33 cellular contexts compared by ENCODE assay signal in the genomic region with DNA sequence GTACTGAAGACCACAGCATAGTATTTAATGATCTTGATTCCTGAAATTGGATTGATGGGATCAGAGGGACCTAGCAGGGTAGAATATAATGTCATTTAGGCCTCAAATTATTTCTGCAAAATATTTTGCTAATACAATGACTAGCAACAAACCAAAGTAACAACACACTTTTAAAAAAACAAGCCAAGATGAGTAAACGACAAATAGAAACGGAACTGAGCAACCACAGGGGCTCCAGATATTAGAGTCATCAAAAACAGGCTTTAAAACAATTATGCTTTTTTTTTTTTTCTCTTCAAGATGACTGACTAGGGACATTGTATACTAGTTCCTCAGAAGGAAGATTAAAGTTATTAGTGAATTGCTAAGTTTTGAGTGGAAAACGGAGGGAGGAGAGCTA.
"Had no signal": no experiment of that assay in that cellular context is flagged by ENCODE, and none has a peak within 500 bp of the region (broad histone marks: within the 10 kb centered on the region; RNA-seq: fewer than 3 reads in every experiment).

No MANE protein-coding gene starts in this region.

- H3K4me3 Mint-ChIP-seq: T-helper 1 cell treated with Interleukin-12 subunit alpha and Interleukin-12 subunit beta and Interleukin-4 antibody, amounts not matched to agents 30 μg/mL and 1 μg/mL, for 36 hours had no signal

- H3K9me3 ChIP-seq: MG63, Peyer's patch, SJSA1 had no signal

- H3K4me2 ChIP-seq: SK-N-SH had no signal

- H3K27ac ChIP-seq: Peyer's patch, SJSA1 had no signal

- H3K27ac Mint-ChIP-seq: T-helper 1 cell treated with Interleukin-12 subunit alpha and Interleukin-12 subunit beta and Interleukin-4 antibody, amounts not matched to agents 30 μg/mL and 1 μg/mL, for 36 hours had no signal

- ATAC-seq: PC-3 had no signal

- H3K36me3 ChIP-seq: MG63, Peyer's patch, SJSA1 had no signal

- H3K4me3 ChIP-seq: MG63, Peyer's patch, SJSA1 had no signal

- H3K9me3 Mint-ChIP-seq: T-helper 1 cell treated with Interleukin-12 subunit alpha and Interleukin-12 subunit beta and Interleukin-4 antibody, amounts not matched to agents 30 μg/mL and 1 μg/mL, for 36 hours had no signal

- H3K9me2 ChIP-seq: SK-N-SH had no signal

- H3K9ac ChIP-seq: SK-N-SH had no signal

- H3K27me3 ChIP-seq: MG63, Peyer's patch, SJSA1 had no signal

- H3K4me1 ChIP-seq: Peyer's patch had no signal

- DNase-seq: MG63, NCI-H1048, NCI-H1092 treated with DMSO at 0.1 percent for 48 hours, NCI-H1105 treated with DMSO at 0.1 percent for 48 hours, NCI-H1417, NCI-H1436, NCI-H146, NCI-H1694, NCI-H187, NCI-H1930, NCI-H2029 treated with DMSO at 0.1 percent for 48 hours, NCI-H2081 treated with DMSO at 0.1 percent for 48 hours, NCI-H2107, NCI-H2171, NCI-H226, NCI-H446 treated with DMSO at 0.1 percent for 48 hours, NCI-H510A, NCI-H524, NCI-H526, NCI-H69, NCI-H748 treated with DMSO at 0.1 percent for 48 hours, NCI-H82, OCI-M1, PC-3, Right ventricle myocardium superior, RPMI8226, SHP77 treated with DMSO at 0.1 percent for 48 hours, SK-N-SH, SW 1271, T-helper 1 cell had no signal
